ENCODE assay signal across 15 cellular contexts in genomic region chr10:101018118-101018599, GRCh38. TPM values are rescaled to one million over a fixed set of nuclear protein-coding genes. Genes with fewer than 3 reads are reported as not detected.
DNase-seq lines count a peak whose midpoint lies in the region; ATAC-seq and TF ChIP-seq lines count a peak whose summit lies in the region.
"Had no signal": no experiment of that assay in that cellular context is flagged by ENCODE, and none has a peak within 500 bp of the region (broad histone marks: within the 10 kb centered on the region; RNA-seq: fewer than 3 reads in every experiment).

No MANE protein-coding gene starts in this region.

- H3K4me3 ChIP-seq in GM23338, result peak overlapping the region; percentile 66
- peak overlapping the region; percentile 42 for H3K4me3 ChIP-seq in NB4 (ENCODE audit: low read depth, low read length)
- H3K4me3 ChIP-seq: sigmoid colon, suprapubic skin had no signal

- DNase-seq in GM23338 (ENCODE audit: low spot score) (peak; percentile 86), NB4 (ENCODE audit: low read depth) (peak; percentile 95), left colon (no peak), GM20000 (ENCODE audit: low spot score) (no peak), activated T-cell treated with anti-CD3 and anti-CD28 coated beads for 4 hours (no peak)
- no peak for DNase-seq in activated CD4-positive, CD25-positive, alpha-beta regulatory T cell treated with anti-CD3 and anti-CD28 coated beads, Interleukin-2, amount 50 U/mL, for 72 hours
- DNase-seq: NCI-H2029 treated with DMSO at 0.1 percent for 48 hours, sigmoid colon had no signal

- peak overlapping the region; percentile 83 for H3K4me2 ChIP-seq in GM23338

- TF ChIP-seq CTCF in GM23338 (conservative IDR thresholded peaks at IDR 0.05; ENCODE audit: low read depth in 2 of 2), result no peak
- no peak for TF ChIP-seq CTCF in NB4 (IDR thresholded peaks at IDR 0.05; ENCODE audit: low read depth, low read length)
- no peak for TF ChIP-seq CTCF in nephron (IDR thresholded peaks at IDR 0.05; ENCODE audit: unreplicated experiment in 3 of 3)
- no peak for TF ChIP-seq CTCF in GM20000 (IDR thresholded peaks at IDR 0.05; ENCODE audit: extremely low read depth, missing control alignments)

- TF ChIP-seq POLR2A in NB4 (IDR thresholded peaks at IDR 0.05; ENCODE audit: extremely low read depth, insufficient read length), result peak; percentile 12

- no peaks in the 10 kb centered on the region; the same call in 2 of the 3 replicates for H3K9me3 Mint-ChIP-seq in GM23338
- no peaks in the 10 kb centered on the region for H3K9me3 Mint-ChIP-seq in dendritic cell treated with granulocyte-macrophage colony-stimulating factor and Interleukin-4, amounts not matched to agents 40 ng/mL and 50 ng/mL, for 4 days
- no peaks in the 10 kb centered on the region for H3K9me3 Mint-ChIP-seq in nephron
- H3K9me3 Mint-ChIP-seq: activated T-cell treated with anti-CD3 and anti-CD28 coated beads, Interleukin-2, amount 50 U/mL, for 24 hours; CD4-positive, alpha-beta T cell; natural killer cell had no signal

- H3K4me1 ChIP-seq in GM23338 (ENCODE audit: insufficient read depth), result peaks cover 13% of the 10 kb centered on the region; the same call in 1 of the 2 replicates

- H3K79me2 ChIP-seq in GM23338 (replicated peaks; ENCODE audit: insufficient read depth), result no peaks in the 10 kb centered on the region

- peak overlapping the region; percentile 69 for H3K4me3 Mint-ChIP-seq in GM23338
- peak overlapping the region; percentile 41 for H3K4me3 Mint-ChIP-seq in dendritic cell treated with granulocyte-macrophage colony-stimulating factor and Interleukin-4, amounts not matched to agents 40 ng/mL and 50 ng/mL, for 4 days
- peak overlapping the region; percentile 12 to 27 (median 21) for H3K4me3 Mint-ChIP-seq in nephron
- H3K4me3 Mint-ChIP-seq: activated T-cell treated with anti-CD3 and anti-CD28 coated beads, Interleukin-2, amount 50 U/mL, for 24 hours; CD4-positive, alpha-beta T cell had no signal

- H3K27me3 Mint-ChIP-seq in GM23338 (ENCODE audit: insufficient read depth, low read depth, poor library complexity), result peaks cover 60% of the 10 kb centered on the region
- H3K27me3 Mint-ChIP-seq in dendritic cell treated with granulocyte-macrophage colony-stimulating factor and Interleukin-4, amounts not matched to agents 40 ng/mL and 50 ng/mL, for 4 days, result peaks cover 37% of the 10 kb centered on the region
- H3K27me3 Mint-ChIP-seq in nephron (ENCODE audit: low read depth), result peaks cover 54% of the 10 kb centered on the region

- H3K36me3 Mint-ChIP-seq in GM23338 (ENCODE audit: low read depth) (no peaks in the 10 kb centered on the region; the same call in 2 of the 3 replicates), nephron (ENCODE audit: low read depth) (no peaks in the 10 kb centered on the region)
- H3K36me3 Mint-ChIP-seq in dendritic cell treated with granulocyte-macrophage colony-stimulating factor and Interleukin-4, amounts not matched to agents 40 ng/mL and 50 ng/mL, for 4 days (ENCODE audit: low read depth), result no peaks in the 10 kb centered on the region
- H3K36me3 Mint-ChIP-seq: natural killer cell had no signal

- H2AFZ ChIP-seq in GM23338, result peak overlapping the region; percentile 95

- H3K27ac ChIP-seq in GM23338 (ENCODE audit: low read depth), result no peak overlapping the region
- H3K27ac ChIP-seq: sigmoid colon, suprapubic skin had no signal

- H3K36me3 ChIP-seq in GM23338 (ENCODE audit: insufficient read depth), result no peaks in the 10 kb centered on the region
- H3K36me3 ChIP-seq: sigmoid colon, suprapubic skin had no signal

- peaks cover 61% of the 10 kb centered on the region for H3K27me3 ChIP-seq in GM23338 (ENCODE audit: insufficient read depth)
- H3K27me3 ChIP-seq: dorsolateral prefrontal cortex had no signal

- H3K4me1 Mint-ChIP-seq in GM23338 (peaks cover 12% of the 10 kb centered on the region), nephron (peaks cover 40% of the 10 kb centered on the region)
- H3K4me1 Mint-ChIP-seq in dendritic cell treated with granulocyte-macrophage colony-stimulating factor and Interleukin-4, amounts not matched to agents 40 ng/mL and 50 ng/mL, for 4 days (ENCODE audit: low read depth), result peaks cover 56% of the 10 kb centered on the region

- peak; percentile 58 for ATAC-seq in GM23338
- ATAC-seq in left colon, result no peak

- H3K9me2 ChIP-seq in GM23338 (ENCODE audit: insufficient read depth), result no peaks in the 10 kb centered on the region

- H4K20me1 ChIP-seq in GM23338 (replicated peaks; ENCODE audit: insufficient read depth), result no peaks in the 10 kb centered on the region

- H3F3A ChIP-seq in GM23338 (replicated peaks; ENCODE audit: low read depth), result no peaks in the 10 kb centered on the region

- intact Hi-C loops in dendritic cell treated with granulocyte-macrophage colony-stimulating factor and Interleukin-4, amounts not matched to agents 40 ng/mL and 50 ng/mL, for 4 days (cut with micrococcal nuclease), result loop anchor here (2.0 to 10.0 kb wide), 2 partner anchors 49 to 53 kb away; partner anchors contain the start of gene SEMA4G
- intact Hi-C loops in left colon (cut with DNase I, micrococcal nuclease), result no loop called here

- H3K27ac Mint-ChIP-seq in GM23338 (no peak overlapping the region), nephron (peak overlapping the region in 1 of 3 experiments; percentile 65)
- peak overlapping the region; percentile 33 for H3K27ac Mint-ChIP-seq in dendritic cell treated with granulocyte-macrophage colony-stimulating factor and Interleukin-4, amounts not matched to agents 40 ng/mL and 50 ng/mL, for 4 days
- H3K27ac Mint-ChIP-seq: activated T-cell treated with anti-CD3 and anti-CD28 coated beads, Interleukin-2, amount 50 U/mL, for 24 hours; CD4-positive, alpha-beta T cell; natural killer cell had no signal

RNA-seq across cellular contexts. Expression of gene PDZD7, which starts 12.8 kb away (rescaled TPM):
- 1.7 and 2.3 TPM in 2 replicates for total RNA-seq in GM23338 (2014; rRNA removed; shearing (Covaris generic))
- polyA plus RNA-seq in GM23338 (2016; fragmentation: Nextera tagmentation; extraction: Ambion mirVana), result 1.5 and 1.7 TPM in 2 replicates
- total RNA-seq in left colon, result under 1 TPM; 0.21 to 0.78 TPM

RNA-seq across cellular contexts. Expression of gene SFXN3, which starts 12.9 kb away (rescaled TPM):
- 2.3 and 3.8 TPM in 2 replicates for total RNA-seq in GM23338 (2014; rRNA removed; shearing (Covaris generic))
- 0.68 and 0.73 TPM in 2 replicates for polyA plus RNA-seq in GM23338 (2016; fragmentation: Nextera tagmentation; extraction: Ambion mirVana)
- total RNA-seq in left colon, result 10 to 100 TPM; 14.7 to 22.0 TPM

RNA-seq across cellular contexts. Expression of gene LZTS2, which starts 18.6 kb away (rescaled TPM):
- 62.8 and 88.3 TPM in 2 replicates for total RNA-seq in GM23338 (2014; rRNA removed; shearing (Covaris generic))
- 27.6 and 28.8 TPM in 2 replicates for polyA plus RNA-seq in GM23338 (2016; fragmentation: Nextera tagmentation; extraction: Ambion mirVana)
- total RNA-seq in left colon, result 10 to 100 TPM; 28.7 to 33.9 TPM

RNA-seq across cellular contexts. Expression of gene TWNK, which starts 30.8 kb away (rescaled TPM):
- total RNA-seq in GM23338 (2014; rRNA removed; shearing (Covaris generic)), result 24.5 and 29.4 TPM in 2 replicates
- 11.4 and 12.2 TPM in 2 replicates for polyA plus RNA-seq in GM23338 (2016; fragmentation: Nextera tagmentation; extraction: Ambion mirVana)
- total RNA-seq in left colon, result 1 to 10 TPM; 3.7 to 5.8 TPM

RNA-seq across cellular contexts. Expression of gene MRPL43, which starts 30.9 kb away (rescaled TPM):
- total RNA-seq in GM23338 (2014; rRNA removed; shearing (Covaris generic)), result 60.4 and 76.9 TPM in 2 replicates
- polyA plus RNA-seq in GM23338 (2016; fragmentation: Nextera tagmentation; extraction: Ambion mirVana), result 124 and 126 TPM in 2 replicates
- total RNA-seq in left colon, result 10 to 100 TPM; 66.9 to 69.3 TPM

Comparison
In these comparisons a context has a peak if more than half of its experiments do, and no peak if none do; other contexts are left out.
1. DNase-seq: peak in GM23338 (single experiment) and NB4 (single experiment); none in activated CD4-positive, CD25-positive, alpha-beta regulatory T cell treated with anti-CD3 and anti-CD28 coated beads, Interleukin-2, amount 50 U/mL, for 72 hours (single experiment), left colon (0 of 2), GM20000 (single experiment) and activated T-cell treated with anti-CD3 and anti-CD28 coated beads for 4 hours (single experiment).
2. Peak in every context shown above with its lines, with median percentiles within 50 percentile points of each other: H3K4me3 Mint-ChIP-seq.